Comparison of ENCODE assay signal across 21 cellular contexts in the genomic region with DNA sequence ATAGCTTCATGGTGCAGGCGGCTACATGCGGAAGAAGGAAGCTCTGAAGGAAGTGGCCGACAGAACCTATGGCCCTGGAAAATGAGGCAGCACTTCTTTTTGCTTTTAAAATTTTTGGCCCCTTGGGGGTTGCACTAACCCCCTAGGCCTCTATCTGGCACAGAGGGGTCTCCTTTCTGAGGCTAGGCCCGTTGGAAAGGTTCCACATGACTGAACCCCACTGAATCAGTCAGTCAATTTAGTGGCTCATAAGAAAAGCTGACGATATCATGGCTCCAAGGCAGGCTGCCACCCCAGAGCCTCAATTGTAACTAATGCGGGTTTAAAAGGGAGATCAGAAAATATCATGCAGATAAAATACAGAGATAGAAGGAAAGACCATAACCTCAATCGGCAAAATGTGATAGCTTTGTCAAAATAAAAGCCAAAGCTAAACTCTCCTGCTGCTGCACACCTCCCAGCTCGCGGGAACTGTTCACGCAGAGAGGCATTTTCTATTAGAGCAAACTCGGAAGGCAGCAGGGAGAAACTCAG.
DNase-seq lines count a peak whose midpoint lies in the region; ATAC-seq and TF ChIP-seq lines count a peak whose summit lies in the region.
"Had no signal": no experiment of that assay in that cellular context is flagged by ENCODE, and none has a peak within 500 bp of the region (broad histone marks: within the 10 kb centered on the region; RNA-seq: fewer than 3 reads in every experiment).

No MANE protein-coding gene starts in this region.

- peaks cover 8% of the 10 kb centered on the region for H3K36me3 Mint-ChIP-seq in neural progenitor cell

- H3K79me2 ChIP-seq in hepatocyte, result no peaks in the 10 kb centered on the region
- no peaks in the 10 kb centered on the region for H3K79me2 ChIP-seq in neural progenitor cell (ENCODE audit: low read depth)

- no peaks in the 10 kb centered on the region for H3K9me3 ChIP-seq in HUES6 (ENCODE audit: control insufficient read depth, insufficient read depth, low read depth, low read length)
- H3K9me3 ChIP-seq in hepatocyte (ENCODE audit: low read depth), result no peaks in the 10 kb centered on the region
- H3K9me3 ChIP-seq in neural progenitor cell (ENCODE audit: low read depth), result no peaks in the 10 kb centered on the region
- H3K9me3 ChIP-seq: upper lobe of left lung had no signal

- in situ Hi-C loops in ACHN (cut with HindIII; ENCODE audit: low pct_ligation_motif_present, low pct_unique_long_range_greater_than_20kb, low sequenced_read_pairs), result no loop called here

- WGBS in hepatocyte (ENCODE audit: low lambda C conversion rate, missing lambda C conversion rate), result 57% methylated on average over 11 of the region's 11 CpGs

- DNase-seq in ACHN (peak; percentile 8), hepatocyte (ENCODE audit: low spot score) (no peak), neural progenitor cell (ENCODE audit: low spot score) (peak; percentile 4), NCI-H510A (lab: John Stamatoyannopoulos, UW) (no peak)
- DNase-seq: activated CD4-positive, alpha-beta T cell treated with anti-CD3 and anti-CD28 coated beads, Interleukin-2, amount 50 U/mL, for 4 hours; activated effector memory CD4-positive, alpha-beta T cell treated with anti-CD3 and anti-CD28 coated beads, Interleukin-2, amount 50 U/mL, for 16 hours; activated naive CD8-positive, alpha-beta T cell treated with anti-CD3 and anti-CD28 coated beads, Interleukin-2, amount 50 U/mL, for 24 hours; C1 segment of cervical spinal cord; foreskin keratinocyte; NCI-H1092; NCI-H345; stimulated activated CD4-positive, alpha-beta T cell treated with anti-CD3 and anti-CD28 coated beads, Interleukin-4, amount 100 ng/mL, for 4 hours; upper lobe of left lung had no signal

- H3K27ac ChIP-seq in HUES6 (ENCODE audit: low read depth, low read length), result peak overlapping the region; percentile 56; the same call in 1 of the 2 replicates
- peak overlapping the region; percentile 76 for H3K27ac ChIP-seq in hepatocyte
- H3K27ac ChIP-seq in neural progenitor cell, result no peak overlapping the region
- H3K27ac ChIP-seq: foreskin keratinocyte, upper lobe of left lung, VCaP had no signal

- H3K4me3 ChIP-seq in HUES6 (ENCODE audit: low read depth, low read length), result no peak overlapping the region
- H3K4me3 ChIP-seq in hepatocyte, result no peak overlapping the region
- H3K4me3 ChIP-seq in neural progenitor cell, result no peak overlapping the region
- H3K4me3 ChIP-seq: breast epithelium, upper lobe of left lung had no signal

- H3K9me3 Mint-ChIP-seq in neural progenitor cell, result peaks cover 10% of the 10 kb centered on the region
- H3K9me3 Mint-ChIP-seq: T-helper 1 cell treated with Interleukin-12 subunit alpha and Interleukin-12 subunit beta and Interleukin-4 antibody, amounts not matched to agents 30 μg/mL and 1 μg/mL, for 36 hours had no signal

- H3K9ac ChIP-seq in HUES6 (ENCODE audit: low read length) (peak overlapping the region; percentile 71), neural progenitor cell (no peak overlapping the region)

- no peaks in the 10 kb centered on the region for H3K9me2 ChIP-seq in hepatocyte (replicated peaks; ENCODE audit: insufficient read depth)

- H3K27me3 ChIP-seq in HUES6 (ENCODE audit: control insufficient read depth, insufficient read depth, low read length) (no peaks in the 10 kb centered on the region), hepatocyte (no peaks in the 10 kb centered on the region), neural progenitor cell (no peaks in the 10 kb centered on the region)
- H3K27me3 ChIP-seq: breast epithelium, foreskin keratinocyte, upper lobe of left lung had no signal

- H4K20me1 ChIP-seq in hepatocyte (ENCODE audit: insufficient read depth, poor library complexity, severe bottlenecking), result no peaks in the 10 kb centered on the region
- peaks cover 21% of the 10 kb centered on the region for H4K20me1 ChIP-seq in neural progenitor cell (ENCODE audit: low read depth)

- H3K4me2 ChIP-seq in hepatocyte (peak overlapping the region; percentile 33), neural progenitor cell (peak overlapping the region; percentile 37)

- no peak overlapping the region for H3K27ac Mint-ChIP-seq in neural progenitor cell
- H3K27ac Mint-ChIP-seq: activated naive CD8-positive, alpha-beta T cell treated with anti-CD3 and anti-CD28 coated beads, Interleukin-2, amount 50 U/mL, for 24 hours; nephron; T-helper 1 cell treated with Interleukin-12 subunit alpha and Interleukin-12 subunit beta and Interleukin-4 antibody, amounts not matched to agents 30 μg/mL and 1 μg/mL, for 36 hours had no signal

- ATAC-seq in HG02884 (IDR thresholded peaks at IDR 0.05; ENCODE audit: unreplicated experiment), result no peak
- ATAC-seq in HG03571 (IDR thresholded peaks at IDR 0.05; ENCODE audit: unreplicated experiment), result no peak
- ATAC-seq in GM18517 (IDR thresholded peaks at IDR 0.05; ENCODE audit: unreplicated experiment), result no peak
- ATAC-seq: foreskin keratinocyte had no signal

- peaks cover 13% of the 10 kb centered on the region for H3F3A ChIP-seq in neural progenitor cell (ENCODE audit: low read depth)

- peaks cover 5% of the 10 kb centered on the region for H3K4me1 Mint-ChIP-seq in neural progenitor cell
- H3K4me1 Mint-ChIP-seq: activated naive CD8-positive, alpha-beta T cell treated with anti-CD3 and anti-CD28 coated beads, Interleukin-2, amount 50 U/mL, for 24 hours had no signal

- H3K4me1 ChIP-seq in HUES6 (ENCODE audit: control insufficient read depth, insufficient read depth, low read length) (peaks cover 48% of the 10 kb centered on the region), hepatocyte (ENCODE audit: insufficient read depth) (peaks cover 25% of the 10 kb centered on the region), neural progenitor cell (peaks cover 54% of the 10 kb centered on the region)
- H3K4me1 ChIP-seq: breast epithelium, foreskin keratinocyte had no signal

- H2AFZ ChIP-seq in hepatocyte, result peak overlapping the region; percentile 27
- H2AFZ ChIP-seq in neural progenitor cell (replicated peaks), result no peak overlapping the region

- peak overlapping the region; percentile 6 for H3K4me3 Mint-ChIP-seq in neural progenitor cell
- H3K4me3 Mint-ChIP-seq: activated naive CD8-positive, alpha-beta T cell treated with anti-CD3 and anti-CD28 coated beads, Interleukin-2, amount 50 U/mL, for 24 hours; nephron; T-helper 1 cell treated with Interleukin-12 subunit alpha and Interleukin-12 subunit beta and Interleukin-4 antibody, amounts not matched to agents 30 μg/mL and 1 μg/mL, for 36 hours had no signal

- H3K36me3 ChIP-seq in HUES6 (ENCODE audit: control insufficient read depth, insufficient read depth, low read length) (no peaks in the 10 kb centered on the region), hepatocyte (replicated peaks; ENCODE audit: insufficient read depth, low read depth) (no peaks in the 10 kb centered on the region), neural progenitor cell (no peaks in the 10 kb centered on the region)
- H3K36me3 ChIP-seq: breast epithelium, upper lobe of left lung had no signal

- H3K27me3 Mint-ChIP-seq in neural progenitor cell (ENCODE audit: insufficient read depth, low read depth), result no peaks in the 10 kb centered on the region
- H3K27me3 Mint-ChIP-seq: activated naive CD8-positive, alpha-beta T cell treated with anti-CD3 and anti-CD28 coated beads, Interleukin-2, amount 50 U/mL, for 24 hours had no signal

- TF ChIP-seq CTCF in hepatocyte (IDR thresholded peaks at IDR 0.05; ENCODE audit: poor library complexity) (no peak), neural progenitor cell (IDR thresholded peaks at IDR 0.05) (no peak)

Comparison
In these comparisons a context has a peak if more than half of its experiments do, and no peak if none do; other contexts are left out.
1. DNase-seq: peak in ACHN (single experiment) and neural progenitor cell (single experiment); none in hepatocyte (single experiment) and NCI-H510A (single experiment).